30 cellular contexts compared by ENCODE assay signal in genomic region chr2:60380411-60380810, GRCh38.
"Had no signal": no experiment of that assay in that cellular context is flagged by ENCODE, and none has a peak within 500 bp of the region (broad histone marks: within the 10 kb centered on the region; RNA-seq: fewer than 3 reads in every experiment).

No MANE protein-coding gene starts in this region.

- H3K27me3 ChIP-seq: Peyer's patch had no signal

- H3K9me3 ChIP-seq: Peyer's patch had no signal

- ATAC-seq: activated CD8-positive, alpha-beta memory T cell treated with anti-CD3 and anti-CD28 coated beads, Interleukin-2, amount 10 ng/mL, durations not matched to agents 7 days and 5 days; SK-N-SH treated with all-trans-retinoic acid at 6 μM for 48 hours had no signal

- H3K36me3 ChIP-seq: Peyer's patch had no signal

- H3K27ac ChIP-seq: Peyer's patch, VCaP had no signal

- H3K4me3 ChIP-seq: Peyer's patch had no signal

- H3K4me1 ChIP-seq: Peyer's patch had no signal

- DNase-seq: activated CD4-positive, alpha-beta memory T cell treated with anti-CD3 and anti-CD28 coated beads, Interleukin-2, amount 10 ng/mL, durations not matched to agents 7 days and 5 days; activated CD4-positive, alpha-beta T cell treated with anti-CD3 and anti-CD28 coated beads for 1 hour; activated CD4-positive, alpha-beta T cell treated with anti-CD3 and anti-CD28 coated beads for 48 hours; activated CD4-positive, CD25-positive, alpha-beta regulatory T cell; activated CD8-positive, alpha-beta memory T cell treated with anti-CD3 and anti-CD28 coated beads for 24 hours; activated CD8-positive, alpha-beta memory T cell treated with anti-CD3 and anti-CD28 coated beads, Interleukin-2, amount 10 ng/mL, durations not matched to agents 7 days and 5 days; activated CD8-positive, alpha-beta memory T cell treated with anti-CD3 and anti-CD28 coated beads, Interleukin-2, amount 50 U/mL, for 48 hours; activated effector memory CD4-positive, alpha-beta T cell treated with Interleukin-2 at 50 U/mL for 16 hours; activated naive CD4-positive, alpha-beta T cell treated with anti-CD3 and anti-CD28 coated beads, Interleukin-2, amount 10 ng/mL, durations not matched to agents 7 days and 5 days; activated naive CD8-positive, alpha-beta T cell treated with anti-CD3 and anti-CD28 coated beads, Interleukin-2, amount 50 U/mL, for 24 hours; activated T-cell treated with anti-CD3 and anti-CD28 coated beads, Interleukin-2, amount 50 U/mL, for 48 hours; anterior cingulate cortex; Karpas-422; KBM-7; NCI-H1105; NCI-H1417 treated with DMSO at 0.1 percent for 48 hours; NCI-H187 treated with DMSO at 0.1 percent for 48 hours; NCI-H2081; NCI-H2171 treated with DMSO at 0.1 percent for 48 hours; NCI-H226; NCI-H446 treated with DMSO at 0.1 percent for 48 hours; NCI-H524; NCI-H69; Peyer's patch; RPMI8226; SIG-M5; T-helper 1 cell; T-helper 9 cell had no signal
